In the genomic region with DNA sequence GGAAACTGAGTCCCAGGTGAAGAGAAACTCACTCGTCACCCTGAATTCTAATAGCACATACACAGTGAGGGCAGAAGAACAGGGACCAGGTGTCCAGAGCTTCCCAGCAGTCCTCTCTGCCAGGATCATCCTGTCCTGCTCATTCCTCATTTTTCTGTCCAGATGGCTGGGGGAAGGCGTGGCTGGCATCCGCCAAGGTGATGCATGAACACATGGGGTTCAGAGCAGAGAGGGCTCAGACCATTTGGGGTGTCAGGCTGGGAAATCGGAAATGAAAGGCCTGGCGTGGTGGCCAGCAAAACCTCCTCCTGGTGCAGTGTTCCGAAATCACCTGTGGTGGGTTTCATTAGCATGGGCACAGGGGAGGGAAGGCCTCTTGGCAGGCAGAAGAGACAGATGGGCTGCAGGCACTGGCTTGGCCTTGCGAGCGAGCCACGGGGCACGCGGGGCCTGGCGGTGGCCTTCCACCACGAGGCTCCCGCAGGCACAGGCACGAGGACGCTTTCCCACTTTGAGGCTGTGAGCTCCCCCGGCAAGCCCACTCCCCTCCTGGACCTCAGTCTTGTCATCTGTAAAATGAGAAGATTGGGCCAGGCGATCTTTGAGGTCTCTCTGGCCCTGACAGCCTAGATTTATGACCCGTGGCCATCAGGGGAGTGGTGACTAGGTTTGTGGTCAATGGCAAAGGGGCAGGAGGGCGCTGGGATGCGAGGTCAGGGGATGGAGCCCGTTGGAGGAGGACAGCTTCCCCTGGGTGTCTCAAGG, we compare ENCODE assay signal across 22 cellular contexts.
"Had no signal": no experiment of that assay in that cellular context is flagged by ENCODE, and none has a peak within 500 bp of the region (broad histone marks: within the 10 kb centered on the region; RNA-seq: fewer than 3 reads in every experiment).

No MANE protein-coding gene starts in this region.

- H3K27ac Mint-ChIP-seq: activated CD8-positive, alpha-beta T cell treated with anti-CD3 and anti-CD28 coated beads, Interleukin-2, amount 10 ng/mL, durations not matched to agents 7 days and 5 days; activated naive CD4-positive, alpha-beta T cell treated with anti-CD3 and anti-CD28 coated beads, Interleukin-2, amount 50 U/mL, for 72 hours; effector memory CD8-positive, alpha-beta T cell; progenitor cell of endocrine pancreas; T-cell; T-helper 2 cell treated with Interferon-gamma antibody and Interleukin-4, amounts not matched to agents 5 μg/mL and 100 μg/mL, for 36 hours had no signal

- H3K27me3 ChIP-seq: colonic mucosa, esophagus muscularis mucosa, upper lobe of left lung had no signal

- ATAC-seq: activated CD8-positive, alpha-beta T cell treated with anti-CD3 and anti-CD28 coated beads, Interleukin-2, amount 10 ng/mL, durations not matched to agents 7 days and 5 days; activated naive CD4-positive, alpha-beta T cell treated with anti-CD3 and anti-CD28 coated beads, Interleukin-2, amount 50 U/mL, for 72 hours; effector memory CD8-positive, alpha-beta T cell; lower lobe of right lung; mucosa of descending colon; T-cell had no signal

- H3K4me3 Mint-ChIP-seq: activated CD8-positive, alpha-beta T cell treated with anti-CD3 and anti-CD28 coated beads, Interleukin-2, amount 10 ng/mL, durations not matched to agents 7 days and 5 days; brain; effector memory CD8-positive, alpha-beta T cell; T-cell; T-helper 2 cell treated with Interferon-gamma antibody and Interleukin-4, amounts not matched to agents 5 μg/mL and 100 μg/mL, for 36 hours had no signal

- H3K9me3 Mint-ChIP-seq: activated naive CD4-positive, alpha-beta T cell treated with anti-CD3 and anti-CD28 coated beads, Interleukin-2, amount 50 U/mL, for 72 hours; effector memory CD8-positive, alpha-beta T cell; T-cell; T-helper 2 cell treated with Interferon-gamma antibody and Interleukin-4, amounts not matched to agents 5 μg/mL and 100 μg/mL, for 36 hours had no signal

- H3K9me3 ChIP-seq: colonic mucosa, esophagus muscularis mucosa, lower lobe of right lung, mucosa of descending colon, spleen, thoracic aorta, upper lobe of left lung had no signal

- DNase-seq: activated CD4-positive, alpha-beta T cell treated with anti-CD3 and anti-CD28 coated beads, Interleukin-2, amount 50 U/mL, for 1 hour; activated CD4-positive, CD25-positive, alpha-beta regulatory T cell treated with anti-CD3 and anti-CD28 coated beads, Interleukin-2, amount 50 U/mL, for 72 hours; activated CD8-positive, alpha-beta T cell treated with anti-CD3 and anti-CD28 coated beads, Interleukin-2, amount 10 ng/mL, durations not matched to agents 7 days and 5 days; colonic mucosa; effector memory CD8-positive, alpha-beta T cell; hippocampal formation; lower lobe of right lung; mesendoderm; mucosa of descending colon; spleen; stimulated activated CD4-positive, alpha-beta T cell treated with anti-CD3 and anti-CD28 coated beads, Interleukin-4, amount 100 ng/mL, for 1 hour; stimulated activated naive CD4-positive, alpha-beta T cell; T-cell had no signal

- H3K4me1 Mint-ChIP-seq: T-cell had no signal

- H3K36me3 Mint-ChIP-seq: activated naive CD4-positive, alpha-beta T cell treated with anti-CD3 and anti-CD28 coated beads, Interleukin-2, amount 50 U/mL, for 72 hours; T-cell had no signal

- H3K36me3 ChIP-seq: colonic mucosa, esophagus muscularis mucosa, lower lobe of right lung, spleen, thoracic aorta, upper lobe of left lung had no signal

- H3K27ac ChIP-seq: colonic mucosa, esophagus muscularis mucosa, lower lobe of right lung, spleen, thoracic aorta, upper lobe of left lung, VCaP had no signal

- H3K4me3 ChIP-seq: colonic mucosa, dorsolateral prefrontal cortex, esophagus muscularis mucosa, lower lobe of right lung, mucosa of descending colon, spleen, thoracic aorta, upper lobe of left lung had no signal
